ENCODE assay signal across 27 cellular contexts in genomic region chr1:228429698-228430097, GRCh38. TPM values are rescaled to one million over a fixed set of nuclear protein-coding genes. Genes with fewer than 3 reads are reported as not detected.
"Had no signal": no experiment of that assay in that cellular context is flagged by ENCODE, and none has a peak within 500 bp of the region (broad histone marks: within the 10 kb centered on the region; RNA-seq: fewer than 3 reads in every experiment).

No MANE protein-coding gene starts in this region.

- H3K36me3 ChIP-seq: left ventricle myocardium inferior, ovary, prostate gland, stomach, thyroid gland, transverse colon, upper lobe of left lung, vagina had no signal

- DNase-seq: islet precursor cell; left ventricle myocardium inferior; midbrain; mucosa of descending colon; naive thymus-derived CD4-positive, alpha-beta T cell; ovary; retina; right cardiac atrium; stimulated activated CD4-positive, alpha-beta T cell treated with anti-CD3 and anti-CD28 coated beads, Interleukin-12 subunit alpha, Interleukin-12 subunit beta, amount 100 ng/mL, for 4 hours; stimulated activated CD4-positive, alpha-beta T cell treated with anti-CD3 and anti-CD28 coated beads, Interleukin-15, amount 100 ng/mL, for 24 hours; stimulated activated CD4-positive, alpha-beta T cell treated with anti-CD3 and anti-CD28 coated beads, Interleukin-2, amount 100 ng/mL, for 24 hours; stimulated activated CD4-positive, alpha-beta T cell treated with anti-CD3 and anti-CD28 coated beads, Interleukin-4, amount 100 ng/mL, for 1 hour; stimulated activated naive B cell treated with anti-CD40 and anti-IgM and Interleukin-4, amounts not matched to agents 10 μg/mL and 1 μg/mL and 100 μg/mL, for 72 hours; stimulated activated naive CD8-positive, alpha-beta T cell treated with anti-CD3 and anti-CD28 coated beads, Interleukin-15, Interleukin-2, amounts not matched to agents 100 U/mL and 50 U/mL, for 24 hours; stomach; testis; thyroid gland; transverse colon; upper lobe of left lung had no signal

- H3K4me2 ChIP-seq: hepatocyte, smooth muscle cell had no signal

- H3K4me1 ChIP-seq: left ventricle myocardium inferior, prostate gland, stomach, testis, thyroid gland, transverse colon, upper lobe of left lung, vagina had no signal

- H3K27ac ChIP-seq: hepatocyte, left ventricle myocardium inferior, ovary, prostate gland, stomach, testis, thyroid gland, transverse colon, upper lobe of left lung, vagina had no signal

- H3K27me3 ChIP-seq: hepatocyte, ovary, testis, thyroid gland, upper lobe of left lung, vagina had no signal

- ATAC-seq: mucosa of descending colon; naive thymus-derived CD4-positive, alpha-beta T cell; natural killer cell treated with Interleukin-12 subunit alpha and Interleukin-12 subunit beta and Interleukin-15 and Interleukin-18, amount 100 ng/mL, for 72 hours; right cardiac atrium; stimulated activated naive B cell treated with anti-CD40 and anti-IgM and Interleukin-4, amounts not matched to agents 10 μg/mL and 1 μg/mL and 100 μg/mL, for 72 hours; stimulated activated naive CD8-positive, alpha-beta T cell treated with anti-CD3 and anti-CD28 coated beads, Interleukin-15, Interleukin-2, amounts not matched to agents 100 U/mL and 50 U/mL, for 24 hours had no signal

- H3K79me2 ChIP-seq: hepatocyte had no signal

- H3K9me3 ChIP-seq: left ventricle myocardium inferior, mucosa of descending colon, ovary, prostate gland, stomach, testis, thyroid gland, transverse colon, upper lobe of left lung, vagina had no signal

- H3K4me3 ChIP-seq: hepatocyte, left ventricle myocardium inferior, lung, mucosa of descending colon, ovary, prostate gland, smooth muscle cell, stomach, testis, thyroid gland, transverse colon, upper lobe of left lung, vagina had no signal

RNA-seq across cellular contexts. Expression of gene TRIM17, which starts 13.0 kb away (rescaled TPM):
- total RNA-seq: mesenteric fat pad, myocyte, transverse colon had no signal
